In the genomic region with DNA sequence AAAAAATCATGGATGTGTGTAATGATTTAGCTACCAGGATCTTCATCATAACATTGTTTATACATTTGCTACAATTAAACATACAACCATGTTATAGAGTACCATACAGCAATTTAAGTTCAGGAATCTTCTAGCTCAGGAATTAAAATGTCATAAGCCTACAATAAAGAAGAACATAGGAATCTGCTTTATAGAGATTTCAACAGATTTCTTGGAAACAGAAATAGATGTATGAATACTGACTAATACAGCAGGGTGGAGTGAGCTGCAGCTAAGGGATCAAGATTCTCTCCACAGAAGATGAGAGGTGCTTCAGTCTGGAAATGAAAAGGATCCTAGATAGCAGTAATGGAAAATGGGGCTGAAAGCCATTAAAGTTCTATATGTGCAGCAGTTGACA, we compare ENCODE assay signal across 14 cellular contexts.
DNase-seq lines count a peak whose midpoint lies in the region; ATAC-seq and TF ChIP-seq lines count a peak whose summit lies in the region.
"Had no signal": no experiment of that assay in that cellular context is flagged by ENCODE, and none has a peak within 500 bp of the region (broad histone marks: within the 10 kb centered on the region; RNA-seq: fewer than 3 reads in every experiment).

No MANE protein-coding gene starts in this region.

- intact Hi-C loops in HCT116 (cut with micrococcal nuclease) = no loop called here

- peak overlapping the region; percentile 6 for H2AFZ ChIP-seq in HCT116 (ENCODE audit: low read depth, low read length, poor library complexity, severe bottlenecking)
- H2AFZ ChIP-seq in smooth muscle cell (ENCODE audit: low read depth) = no peak overlapping the region

- H4K20me1 ChIP-seq in HCT116 (ENCODE audit: insufficient read depth) = no peaks in the 10 kb centered on the region
- H4K20me1 ChIP-seq in smooth muscle cell (ENCODE audit: low read depth) = no peaks in the 10 kb centered on the region

- H3K79me2 ChIP-seq in HCT116 (ENCODE audit: insufficient read depth, low read length) (no peaks in the 10 kb centered on the region), smooth muscle cell (ENCODE audit: low read depth) (no peaks in the 10 kb centered on the region)

- peaks cover 0 to 22% of the 10 kb centered on the region in 2 experiments; a peak in 2 of 4 replicates for H3K4me1 ChIP-seq in HCT116 (ENCODE audit: control insufficient read depth in 1 of 2, insufficient read depth in 2 of 2, low read length in 2 of 2)
- peaks cover 5% of the 10 kb centered on the region for H3K4me1 ChIP-seq in smooth muscle cell (ENCODE audit: low read depth)
- H3K4me1 ChIP-seq: colonic mucosa, pancreas had no signal

- H3K27ac ChIP-seq in HCT116 (ENCODE audit: low read depth, low read length) = no peak overlapping the region
- H3K27ac ChIP-seq in smooth muscle cell (ENCODE audit: low read depth) = peak overlapping the region; percentile 59
- H3K27ac ChIP-seq: colonic mucosa, pancreas, suprapubic skin had no signal

- no peaks in the 10 kb centered on the region for H3K27me3 ChIP-seq in HCT116 (ENCODE audit: insufficient read depth, low read length)
- no peaks in the 10 kb centered on the region for H3K27me3 ChIP-seq in smooth muscle cell (ENCODE audit: low read depth)
- H3K27me3 ChIP-seq: colonic mucosa, pancreas, suprapubic skin had no signal

- no peak for TF ChIP-seq RAD21 in HCT116 (IDR thresholded peaks at IDR 0.05; ENCODE audit: low read depth)

- TF ChIP-seq POLR2A in HCT116 (IDR thresholded peaks at IDR 0.05; ENCODE audit: borderline replicate concordance, extremely low read depth, insufficient read depth, insufficient read length) = no peak

- TF ChIP-seq CTCF in HCT116 (IDR thresholded peaks at IDR 0.05 in 2 of 3, conservative IDR thresholded peaks at IDR 0.05 in 1 of 3; ENCODE audit: borderline replicate concordance in 1 of 3, insufficient read depth in 1 of 3, low read depth in 2 of 3, low read length in 2 of 3) = no peak
- no peak for TF ChIP-seq CTCF in fibroblast of pulmonary artery (IDR thresholded peaks at IDR 0.05; ENCODE audit: low read length, missing control alignments)
- TF ChIP-seq CTCF in smooth muscle cell (IDR thresholded peaks at IDR 0.05; ENCODE audit: borderline replicate concordance, insufficient read depth, poor library complexity, severe bottlenecking) = no peak

- CTCF ChIA-PET in HCT116 (lab: Charles Lee) (no interaction called here), HEK293T (lab: Yijun Ruan, JAX) (interaction anchor here (1.0 kb wide), 1 partner anchor 9 kb away, joined by 3 read pairs; no protein-coding TSS in a partner anchor)

- no peak overlapping the region for H3K4me3 ChIP-seq in HCT116 (replicated peaks in 1 of 2; ENCODE audit: low read depth in 1 of 2, low read length in 2 of 2)
- peak overlapping the region; percentile 23 for H3K4me3 ChIP-seq in fibroblast of pulmonary artery (replicated peaks; ENCODE audit: low read depth, low read length)
- no peak overlapping the region for H3K4me3 ChIP-seq in smooth muscle cell
- H3K4me3 ChIP-seq: colonic mucosa, pancreas, suprapubic skin had no signal

- RAD21 ChIA-PET in HCT116 (lab: Charles Lee; ENCODE audit: low non-redundant PET in 1 of 2, low total read pairs in 2 of 2, uncharacterized antibody in 2 of 2, unreplicated experiment in 2 of 2) = no interaction called here

- H3K9ac ChIP-seq in HCT116 (ENCODE audit: low read length) (no peak overlapping the region), smooth muscle cell (ENCODE audit: low read depth) (no peak overlapping the region)

- no TSS peak for BruUV-seq in HCT116 (replicated peaks; lab: Mats Ljungman, UMichigan)

- H3K9me3 ChIP-seq in HCT116 (ENCODE audit: control insufficient read depth in 1 of 2, insufficient read depth in 1 of 2, low read depth in 1 of 2, low read length in 2 of 2) (no peaks in the 10 kb centered on the region), smooth muscle cell (replicated peaks; ENCODE audit: low read depth) (no peaks in the 10 kb centered on the region)
- H3K9me3 ChIP-seq: colonic mucosa, pancreas, suprapubic skin had no signal

- H3K9me2 ChIP-seq in HCT116 (ENCODE audit: insufficient read depth) = no peaks in the 10 kb centered on the region

- peaks cover 4% of the 10 kb centered on the region for H3F3A ChIP-seq in smooth muscle cell (ENCODE audit: low read depth)

- H3K4me2 ChIP-seq in HCT116 (ENCODE audit: low read length) = peak overlapping the region; percentile 20; the same call in 1 of the 2 replicates
- peak overlapping the region; percentile 71 for H3K4me2 ChIP-seq in smooth muscle cell

- no peak for DNase-seq in HCT116 (ENCODE audit: low read depth, low spot score)
- DNase-seq in amniotic epithelial cell (ENCODE audit: low read depth) = peak; percentile 54
- DNase-seq in fibroblast of pulmonary artery (ENCODE audit: low read depth) = no peak
- no peak for DNase-seq in smooth muscle cell (lab: John Stamatoyannopoulos, UW; ENCODE audit: unreplicated experiment)
- DNase-seq in OCI-M2 (lab: John Stamatoyannopoulos, UW; ENCODE audit: unreplicated experiment) = no peak
- DNase-seq in hepatic stellate cell (ENCODE audit: low spot score) = no peak
- DNase-seq in HEK293T (ENCODE audit: extremely low spot score) = no peak
- DNase-seq: activated CD4-positive, alpha-beta T cell treated with anti-CD3 and anti-CD28 coated beads, Interleukin-2, amount 10 ng/mL, durations not matched to agents 24 days and 14 days; activated naive CD8-positive, alpha-beta T cell treated with anti-CD3 and anti-CD28 coated beads for 36 hours; colonic mucosa; DMS79 treated with DMSO at 0.1 percent for 48 hours; islet precursor cell; pancreas had no signal

- H3K36me3 ChIP-seq in HCT116 (ENCODE audit: control insufficient read depth in 1 of 2, insufficient read depth in 2 of 2, low read length in 2 of 2) = no peaks in the 10 kb centered on the region
- H3K36me3 ChIP-seq in smooth muscle cell (ENCODE audit: low read depth) = no peaks in the 10 kb centered on the region
- H3K36me3 ChIP-seq: colonic mucosa, pancreas, suprapubic skin had no signal

- no peak for ATAC-seq in HCT116

- POLR2A ChIA-PET in HCT116 (lab: Charles Lee) (no interaction called here), HEK293T (lab: Yijun Ruan, JAX) (no interaction called here)

TF ChIP-seq in HCT116, 20 proteins besides CTCF, POLR2A, EP300 and RAD21:
- no peak for TF ChIP-seq CBX3 (IDR thresholded peaks at IDR 0.05; ENCODE audit: low read depth)
- no peak for TF ChIP-seq FOSL1 (IDR thresholded peaks at IDR 0.05; ENCODE audit: low read depth)
- no peak for TF ChIP-seq ZNF274 (IDR thresholded peaks at IDR 0.05; ENCODE audit: low read depth, low read length)
- no peak for TF ChIP-seq EZH2 (IDR thresholded peaks at IDR 0.05)
- no peak for TF ChIP-seq JUND (IDR thresholded peaks at IDR 0.05)

TF ChIP-seq in HEK293T, 16 proteins besides CTCF, POLR2A, EP300 and RAD21:
- no peak for TF ChIP-seq ARNT (IDR thresholded peaks at IDR 0.05)
- no peak for TF ChIP-seq LEF1 (IDR thresholded peaks at IDR 0.05; ENCODE audit: borderline replicate concordance)
- no peak for TF ChIP-seq ZNF384 (IDR thresholded peaks at IDR 0.05)
- no peak for TF ChIP-seq SP1 (IDR thresholded peaks at IDR 0.05)
- no peak for TF ChIP-seq ELF4 (IDR thresholded peaks at IDR 0.05)
- TF ChIP-seq TARDBP (IDR thresholded peaks at IDR 0.05) = no peak
- no peak for TF ChIP-seq L3MBTL2 (conservative IDR thresholded peaks at IDR 0.05)
- TF ChIP-seq, protein P1, sequence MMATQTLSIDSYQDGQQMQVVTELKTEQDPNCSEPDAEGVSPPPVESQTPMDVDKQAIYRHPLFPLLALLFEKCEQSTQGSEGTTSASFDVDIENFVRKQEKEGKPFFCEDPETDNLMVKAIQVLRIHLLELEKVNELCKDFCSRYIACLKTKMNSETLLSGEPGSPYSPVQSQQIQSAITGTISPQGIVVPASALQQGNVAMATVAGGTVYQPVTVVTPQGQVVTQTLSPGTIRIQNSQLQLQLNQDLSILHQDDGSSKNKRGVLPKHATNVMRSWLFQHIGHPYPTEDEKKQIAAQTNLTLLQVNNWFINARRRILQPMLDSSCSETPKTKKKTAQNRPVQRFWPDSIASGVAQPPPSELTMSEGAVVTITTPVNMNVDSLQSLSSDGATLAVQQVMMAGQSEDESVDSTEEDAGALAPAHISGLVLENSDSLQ (IDR thresholded peaks at IDR 0.05) = no peak
- no peak for TF ChIP-seq HDGF (IDR thresholded peaks at IDR 0.05; ENCODE audit: borderline replicate concordance)
- no peak for TF ChIP-seq CTBP1 (IDR thresholded peaks at IDR 0.05; ENCODE audit: borderline replicate concordance)
- TF ChIP-seq FOXK2 (IDR thresholded peaks at IDR 0.05) = no peak
- TF ChIP-seq FOXM1 (IDR thresholded peaks at IDR 0.05; ENCODE audit: borderline replicate concordance) = no peak
- TF ChIP-seq SUZ12 (IDR thresholded peaks at IDR 0.05) = no peak
- no peak for TF ChIP-seq BHLHE40 (IDR thresholded peaks at IDR 0.05; ENCODE audit: borderline replicate concordance)
- TF ChIP-seq NFRKB (IDR thresholded peaks at IDR 0.05) = no peak
TF ChIP-seq in HEK293T: peak in this region for 0.
